Comparison of ENCODE assay signal across 10 cellular contexts in the genomic region with DNA sequence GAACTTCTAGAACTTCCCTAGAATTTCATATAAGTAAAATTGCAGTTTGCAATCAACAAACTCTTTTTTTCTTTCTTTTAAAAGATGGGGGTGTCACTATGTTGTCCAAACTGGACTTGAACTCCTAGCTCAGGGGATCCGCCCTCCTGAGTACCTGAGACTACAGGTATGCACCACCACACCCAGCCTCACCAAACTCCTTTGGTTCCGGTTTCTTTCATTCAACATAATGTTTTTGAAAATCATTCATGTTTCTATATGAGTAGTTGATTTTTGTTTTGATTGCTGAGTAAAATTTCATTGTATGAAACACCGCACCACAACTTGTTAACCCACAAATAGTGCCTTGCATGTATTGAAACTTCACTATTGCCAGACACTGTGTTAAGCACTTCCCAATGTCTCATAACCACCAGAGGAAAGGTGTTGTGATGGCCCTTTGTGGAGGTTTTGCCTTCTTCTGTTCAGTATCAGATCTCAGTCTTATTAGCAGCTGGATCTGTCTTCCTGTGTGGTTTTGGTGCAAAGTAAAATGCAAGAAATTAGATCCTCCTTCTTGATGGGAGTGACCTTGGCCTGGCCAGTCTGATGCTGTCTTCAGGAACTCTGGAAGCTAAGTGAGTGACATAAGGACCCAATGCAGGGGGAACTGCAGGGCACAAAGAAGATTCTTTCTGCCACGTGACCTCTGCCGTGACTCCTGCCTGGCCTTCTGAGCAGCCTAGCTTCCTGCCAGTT.
A peak's percentile ranks its signal among the peaks of the same experiment; 100 is the strongest.
DNase-seq lines count a peak whose midpoint lies in the region; ATAC-seq, FAIRE-seq and TF ChIP-seq lines count a peak whose summit lies in the region.
"Had no signal": no experiment of that assay in that cellular context is flagged by ENCODE, and none has a peak within 500 bp of the region (broad histone marks: within the 10 kb centered on the region; RNA-seq: fewer than 3 reads in every experiment).

No MANE protein-coding gene starts in this region.

- BruUV-seq in GM12878 (replicated peaks; lab: Mats Ljungman, UMichigan), result no TSS peak

- 0 out of 3 replicates have a peak, but pooled peaks cover 2% of the 10 kb centered on the region for H3K9me3 ChIP-seq in GM12878 (replicated peaks; ENCODE audit: control insufficient read depth, insufficient read depth, low read length)

- ATAC-seq in GM18519 (IDR thresholded peaks at IDR 0.05; ENCODE audit: low FRiP score, unreplicated experiment), result peak; percentile 59
- ATAC-seq in GM21360 (IDR thresholded peaks at IDR 0.05; ENCODE audit: unreplicated experiment), result peak; percentile 74
- ATAC-seq in HG03103 (IDR thresholded peaks at IDR 0.05; ENCODE audit: low read depth, unreplicated experiment), result peak; percentile 71
- ATAC-seq in GM12878, result peak; percentile 87
- no peak for ATAC-seq in Right ventricle myocardium inferior
- no peak for ATAC-seq in stimulated activated memory B cell treated with anti-CD40 and anti-IgM and Interleukin-4, amounts not matched to agents 10 μg/mL and 1 μg/mL and 100 μg/mL, for 72 hours

- 47% methylated on average over 5 of the region's 5 CpGs for WGBS in GM12878 (ENCODE audit: insufficient coverage, insufficient replicate concordance, low lambda C conversion rate, missing lambda C conversion rate)

- in situ Hi-C loops in GM12878 (cut with MboI), result no loop called here

- H3K27me3 ChIP-seq in GM12878 (replicated peaks in 1 of 2; ENCODE audit: control insufficient read depth in 2 of 2, insufficient read depth in 2 of 2, low read length in 1 of 2), result no peaks in the 10 kb centered on the region

- peaks cover 19% of the 10 kb centered on the region for H3K4me1 Mint-ChIP-seq in stimulated activated memory B cell treated with anti-CD40 and anti-IgM and Interleukin-4, amounts not matched to agents 10 μg/mL and 1 μg/mL and 100 μg/mL, for 72 hours

- H3K36me3 Mint-ChIP-seq in stimulated activated memory B cell treated with anti-CD40 and anti-IgM and Interleukin-4, amounts not matched to agents 10 μg/mL and 1 μg/mL and 100 μg/mL, for 72 hours, result peaks cover 7% of the 10 kb centered on the region

- no peak for TF ChIP-seq CTCF in GM12878 (IDR thresholded peaks at IDR 0.05 in 2 of 3, conservative IDR thresholded peaks at IDR 0.05 in 1 of 3; ENCODE audit: control insufficient read depth in 2 of 3, extremely low read depth in 1 of 3, insufficient read depth in 1 of 3, low read depth in 3 of 3, low read length in 3 of 3)

- peak overlapping the region; percentile 2; the same call in 1 of the 2 replicates for H3K4me2 ChIP-seq in GM12878 (ENCODE audit: control insufficient read depth, insufficient read depth)

- FAIRE-seq in GM12878 (lab: Jason Lieb, UNC), result peak; percentile 66

- TF ChIP-seq RAD21 in GM12878 (IDR thresholded peaks at IDR 0.05; ENCODE audit: insufficient read depth, low read depth, low read length), result 0 out of 2 replicates have a peak, but pooled peaks have one; percentile 9

- H3K27me3 Mint-ChIP-seq in stimulated activated memory B cell treated with anti-CD40 and anti-IgM and Interleukin-4, amounts not matched to agents 10 μg/mL and 1 μg/mL and 100 μg/mL, for 72 hours, result no peaks in the 10 kb centered on the region

- H2AFZ ChIP-seq in GM12878 (ENCODE audit: control insufficient read depth, low read depth, low read length), result no peak overlapping the region

- H3K27ac Mint-ChIP-seq in stimulated activated memory B cell treated with anti-CD40 and anti-IgM and Interleukin-4, amounts not matched to agents 10 μg/mL and 1 μg/mL and 100 μg/mL, for 72 hours, result no peak overlapping the region

- no peaks in the 10 kb centered on the region for H3K79me2 ChIP-seq in GM12878 (ENCODE audit: control insufficient read depth, insufficient read depth, low read length)

- peaks cover 17% of the 10 kb centered on the region for H3K4me1 ChIP-seq in GM12878 (ENCODE audit: control insufficient read depth, insufficient read depth, low read length)

- H3K4me3 Mint-ChIP-seq in stimulated activated memory B cell treated with anti-CD40 and anti-IgM and Interleukin-4, amounts not matched to agents 10 μg/mL and 1 μg/mL and 100 μg/mL, for 72 hours, result no peak overlapping the region

- POLR2A ChIA-PET in GM12878 (lab: Charles Lee), result interaction anchor here (0.9 kb wide), 1 partner anchor 10 kb away, joined by 3 read pairs; no protein-coding TSS in a partner anchor

- peak in 1 of 2 experiments; percentile 40; a peak in 1 of 4 replicates for TF ChIP-seq EP300 in GM12878 (IDR thresholded peaks at IDR 0.05; ENCODE audit: borderline replicate concordance in 1 of 2, control insufficient read depth in 1 of 2, low read depth in 2 of 2, low read length in 2 of 2)

- SMC1A ChIA-PET in GM12878 (lab: Charles Lee; ENCODE audit: uncharacterized antibody, unreplicated experiment), result interaction anchor here (0.7 to 1.2 kb wide), 4 partner anchors 36 to 271 kb away, joined by 3 to 4 read pairs (median 3); no protein-coding TSS in a partner anchor

- RAD21 ChIA-PET in GM12878 (lab: Charles Lee; ENCODE audit: unreplicated experiment), result no interaction called here

- no peak overlapping the region for H3K9ac ChIP-seq in GM12878 (ENCODE audit: control insufficient read depth, insufficient read depth, low read length)

- intact Hi-C loops in GM12878 (cut with micrococcal nuclease; ENCODE audit: unreplicated experiment), result no loop called here
- intact Hi-C loops in Right ventricle myocardium inferior (cut with DNase I), result no loop called here

- H3K36me3 ChIP-seq in GM12878 (ENCODE audit: control insufficient read depth in 2 of 2, insufficient read depth in 2 of 2, low read length in 1 of 2), result no peaks in the 10 kb centered on the region

- H4K20me1 ChIP-seq in GM12878 (ENCODE audit: control insufficient read depth, insufficient read depth), result no peaks in the 10 kb centered on the region

- DNase-seq in GM12878 (ENCODE audit: low read depth, low spot score), result peak; percentile 45
- DNase-seq in epidermal melanocyte (ENCODE audit: insufficient read length, low spot score), result no peak
- no peak for DNase-seq in Right ventricle myocardium inferior (ENCODE audit: missing footprints)
- no peak for DNase-seq in HuH-7.5 (ENCODE audit: low spot score)
- DNase-seq: posterior cingulate gyrus had no signal

- CTCF ChIA-PET in GM12878 (lab: Yijun Ruan, JAX), result interaction anchor here (1.2 kb wide), 1 partner anchor 18 kb away, joined by 3 read pairs; no protein-coding TSS in a partner anchor

- H3K4me3 ChIP-seq in GM12878, result no peak overlapping the region
- H3K4me3 ChIP-seq: coronary artery had no signal

- no peak overlapping the region for H3K27ac ChIP-seq in GM12878 (ENCODE audit: control insufficient read depth, insufficient read depth)
- H3K27ac ChIP-seq: coronary artery had no signal

- no peak for TF ChIP-seq POLR2A in GM12878 (IDR thresholded peaks at IDR 0.05; ENCODE audit: low read depth, low read length)

- H3K9me3 Mint-ChIP-seq in stimulated activated memory B cell treated with anti-CD40 and anti-IgM and Interleukin-4, amounts not matched to agents 10 μg/mL and 1 μg/mL and 100 μg/mL, for 72 hours, result no peaks in the 10 kb centered on the region

TF ChIP-seq in GM12878, 131 proteins besides CTCF, POLR2A, EP300 and RAD21 (continues in another document):
- peak; percentile 36 for TF ChIP-seq JUNB (IDR thresholded peaks at IDR 0.05)
- TF ChIP-seq E2F8 (IDR thresholded peaks at IDR 0.05; ENCODE audit: low read depth, partially characterized antibody), result no peak
- TF ChIP-seq IKZF1 (conservative IDR thresholded peaks at IDR 0.05), result peak; percentile 58
- 0 out of 2 replicates have a peak, but pooled peaks have one; percentile 16 for TF ChIP-seq NR2F1 (conservative IDR thresholded peaks at IDR 0.05)
- peak; percentile 54; the same call in 1 of the 2 replicates for TF ChIP-seq CBX5 (IDR thresholded peaks at IDR 0.05; ENCODE audit: low read depth)
- TF ChIP-seq RBBP5 (conservative IDR thresholded peaks at IDR 0.05), result no peak
- no peak for TF ChIP-seq RELA (IDR thresholded peaks at IDR 0.05; ENCODE audit: borderline replicate concordance, partially characterized antibody)
- TF ChIP-seq DPF2 (IDR thresholded peaks at IDR 0.05), result peak; percentile 48; the same call in 1 of the 2 replicates
- TF ChIP-seq RUNX3 (IDR thresholded peaks at IDR 0.05; ENCODE audit: low read length), result peak; percentile 86
- no peak for TF ChIP-seq RCOR1 (conservative IDR thresholded peaks at IDR 0.05; ENCODE audit: low read depth, low read length)

Comparison
In these comparisons a context has a peak if more than half of its experiments do, and no peak if none do; other contexts are left out.
1. ATAC-seq: peak in GM18519 (single experiment), GM21360 (single experiment), HG03103 (single experiment) and GM12878 (single experiment); none in Right ventricle myocardium inferior (single experiment) and stimulated activated memory B cell treated with anti-CD40 and anti-IgM and Interleukin-4, amounts not matched to agents 10 μg/mL and 1 μg/mL and 100 μg/mL, for 72 hours (single experiment).